ENCODE assay signal across 23 cellular contexts in genomic region chr13:71634605-71635443, GRCh38.
A peak's percentile ranks its signal among the peaks of the same experiment; 100 is the strongest.
DNase-seq lines count a peak whose midpoint lies in the region; ATAC-seq and TF ChIP-seq lines count a peak whose summit lies in the region.
"Had no signal": no experiment of that assay in that cellular context is flagged by ENCODE, and none has a peak within 500 bp of the region (broad histone marks: within the 10 kb centered on the region; RNA-seq: fewer than 3 reads in every experiment).

No MANE protein-coding gene starts in this region.

- H3K4me3 ChIP-seq in AG04450 (ENCODE audit: low read depth, low read length): no peak overlapping the region
- H3K4me3 ChIP-seq in choroid plexus epithelial cell (ENCODE audit: low read depth, low read length): no peak overlapping the region
- H3K4me3 ChIP-seq: BLaER1, SK-N-MC had no signal

- peak overlapping the region; percentile 73 for H3K27ac Mint-ChIP-seq in nephron progenitor cell
- H3K27ac Mint-ChIP-seq: CD4-positive, alpha-beta memory T cell; HFFc6 had no signal

- CTCF ChIA-PET in AG04450 (lab: Charles Lee): no interaction called here

- H3K36me3 Mint-ChIP-seq in nephron progenitor cell (ENCODE audit: low read depth): peaks cover 29% of the 10 kb centered on the region
- H3K36me3 Mint-ChIP-seq: CD4-positive, alpha-beta memory T cell had no signal

- no peaks in the 10 kb centered on the region for H3K27me3 ChIP-seq in AG04450 (ENCODE audit: control insufficient read depth, insufficient read depth, low read length)
- H3K27me3 ChIP-seq: BLaER1 had no signal

- no peaks in the 10 kb centered on the region for H3K27me3 Mint-ChIP-seq in nephron progenitor cell (ENCODE audit: low read depth, poor library complexity)
- H3K27me3 Mint-ChIP-seq: CD4-positive, alpha-beta memory T cell had no signal

- H3K27ac ChIP-seq in AG04450 (ENCODE audit: low read depth, low read length): no peak overlapping the region
- H3K27ac ChIP-seq: BLaER1, SK-N-MC had no signal

- H3K4me3 Mint-ChIP-seq in nephron progenitor cell: no peak overlapping the region
- H3K4me3 Mint-ChIP-seq: CD4-positive, alpha-beta memory T cell; HFFc6 had no signal

- peak; percentile 24 for DNase-seq in AG04450 (ENCODE audit: low read depth, low spot score)
- DNase-seq in NCI-H526 treated with DMSO at 0.1 percent for 48 hours (lab: John Stamatoyannopoulos, UW): peak; percentile 31
- peak; percentile 18 for DNase-seq in choroid plexus epithelial cell (ENCODE audit: low read depth)
- no peak for DNase-seq in nephron progenitor cell
- no peak for DNase-seq in NCI-H187 (lab: John Stamatoyannopoulos, UW)
- DNase-seq in activated CD4-positive, alpha-beta T cell treated with anti-CD3 and anti-CD28 coated beads for 48 hours: no peak
- no peak for DNase-seq in GF-D8 (lab: John Stamatoyannopoulos, UW)
- DNase-seq: Calu3; CD4-positive, alpha-beta memory T cell; DMS79; H7; HFFc6; Kasumi-1; MM.1S; NCI-H1092; NCI-H146; NCI-H2081; NCI-H2171 treated with DMSO at 0.1 percent for 48 hours; NCI-H446; SHP77 had no signal

- ATAC-seq in GM19351 (IDR thresholded peaks at IDR 0.05; ENCODE audit: unreplicated experiment): no peak

- H3K4me1 Mint-ChIP-seq in nephron progenitor cell: peaks cover 63% of the 10 kb centered on the region
- H3K4me1 Mint-ChIP-seq: CD4-positive, alpha-beta memory T cell had no signal

- no peaks in the 10 kb centered on the region for H3K9me3 Mint-ChIP-seq in nephron progenitor cell

- no peaks in the 10 kb centered on the region for H3K9me3 ChIP-seq in AG04450 (ENCODE audit: control insufficient read depth, insufficient read depth, low read length)
- H3K9me3 ChIP-seq: BLaER1 had no signal

- TF ChIP-seq CTCF in AG04450 (IDR thresholded peaks at IDR 0.05; ENCODE audit: low read depth, low read length) (no peak), choroid plexus epithelial cell (conservative IDR thresholded peaks at IDR 0.05; ENCODE audit: low read depth, low read length) (no peak), nephron progenitor cell (IDR thresholded peaks at IDR 0.05) (no peak)

- POLR2A ChIA-PET in AG04450 (lab: Yijun Ruan, JAX): no interaction called here

Comparison
In these comparisons a context has a peak if more than half of its experiments do, and no peak if none do; other contexts are left out.
1. DNase-seq: peak in AG04450 (single experiment), NCI-H526 treated with DMSO at 0.1 percent for 48 hours (single experiment) and choroid plexus epithelial cell (single experiment); none in nephron progenitor cell (single experiment), NCI-H187 (0 of 2), activated CD4-positive, alpha-beta T cell treated with anti-CD3 and anti-CD28 coated beads for 48 hours (single experiment) and GF-D8 (single experiment).